In the genomic region with DNA sequence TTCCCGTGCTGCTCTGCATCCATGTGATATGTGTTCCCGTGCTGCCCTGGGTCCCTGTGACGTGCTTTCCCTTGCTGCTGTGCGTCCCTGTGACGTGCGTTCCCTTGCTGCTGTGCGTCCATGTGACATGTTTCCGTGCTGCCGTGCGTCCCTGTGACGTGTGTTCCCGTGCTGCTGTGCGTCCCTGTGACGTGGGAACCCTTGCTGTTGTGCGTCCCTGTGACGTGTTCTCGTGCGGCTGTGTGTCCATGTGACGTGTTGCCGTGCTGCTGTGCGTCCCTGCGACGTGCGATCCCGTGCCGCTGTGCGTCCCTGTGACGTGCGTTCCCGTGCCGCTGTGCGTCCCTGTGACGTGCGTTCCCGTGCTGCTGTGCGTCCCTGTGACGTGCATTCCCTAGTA, we compare ENCODE assay signal across 1 cellular context.
TF ChIP-seq lines count a peak whose summit lies in the region.

No MANE protein-coding gene starts in this region.

TF ChIP-seq in WTC11, 78 proteins besides CTCF, POLR2A, EP300 and RAD21 (continued from another document):
- TF ChIP-seq, protein P1, sequence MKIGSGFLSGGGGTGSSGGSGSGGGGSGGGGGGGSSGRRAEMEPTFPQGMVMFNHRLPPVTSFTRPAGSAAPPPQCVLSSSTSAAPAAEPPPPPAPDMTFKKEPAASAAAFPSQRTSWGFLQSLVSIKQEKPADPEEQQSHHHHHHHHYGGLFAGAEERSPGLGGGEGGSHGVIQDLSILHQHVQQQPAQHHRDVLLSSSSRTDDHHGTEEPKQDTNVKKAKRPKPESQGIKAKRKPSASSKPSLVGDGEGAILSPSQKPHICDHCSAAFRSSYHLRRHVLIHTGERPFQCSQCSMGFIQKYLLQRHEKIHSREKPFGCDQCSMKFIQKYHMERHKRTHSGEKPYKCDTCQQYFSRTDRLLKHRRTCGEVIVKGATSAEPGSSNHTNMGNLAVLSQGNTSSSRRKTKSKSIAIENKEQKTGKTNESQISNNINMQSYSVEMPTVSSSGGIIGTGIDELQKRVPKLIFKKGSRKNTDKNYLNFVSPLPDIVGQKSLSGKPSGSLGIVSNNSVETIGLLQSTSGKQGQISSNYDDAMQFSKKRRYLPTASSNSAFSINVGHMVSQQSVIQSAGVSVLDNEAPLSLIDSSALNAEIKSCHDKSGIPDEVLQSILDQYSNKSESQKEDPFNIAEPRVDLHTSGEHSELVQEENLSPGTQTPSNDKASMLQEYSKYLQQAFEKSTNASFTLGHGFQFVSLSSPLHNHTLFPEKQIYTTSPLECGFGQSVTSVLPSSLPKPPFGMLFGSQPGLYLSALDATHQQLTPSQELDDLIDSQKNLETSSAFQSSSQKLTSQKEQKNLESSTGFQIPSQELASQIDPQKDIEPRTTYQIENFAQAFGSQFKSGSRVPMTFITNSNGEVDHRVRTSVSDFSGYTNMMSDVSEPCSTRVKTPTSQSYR (CRISPR knock-in tag; IDR thresholded peaks at IDR 0.05): no peak
- TF ChIP-seq, protein P2, sequence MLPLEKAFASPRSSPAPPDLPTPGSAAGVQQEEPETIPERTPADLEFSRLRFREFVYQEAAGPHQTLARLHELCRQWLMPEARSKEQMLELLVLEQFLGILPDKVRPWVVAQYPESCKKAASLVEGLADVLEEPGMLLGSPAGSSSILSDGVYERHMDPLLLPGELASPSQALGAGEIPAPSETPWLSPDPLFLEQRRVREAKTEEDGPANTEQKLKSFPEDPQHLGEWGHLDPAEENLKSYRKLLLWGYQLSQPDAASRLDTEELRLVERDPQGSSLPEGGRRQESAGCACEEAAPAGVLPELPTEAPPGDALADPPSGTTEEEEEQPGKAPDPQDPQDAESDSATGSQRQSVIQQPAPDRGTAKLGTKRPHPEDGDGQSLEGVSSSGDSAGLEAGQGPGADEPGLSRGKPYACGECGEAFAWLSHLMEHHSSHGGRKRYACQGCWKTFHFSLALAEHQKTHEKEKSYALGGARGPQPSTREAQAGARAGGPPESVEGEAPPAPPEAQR (CRISPR knock-in tag; IDR thresholded peaks at IDR 0.05): no peak
- TF ChIP-seq CBFB (CRISPR knock-in tag; IDR thresholded peaks at IDR 0.05; ENCODE audit: low read depth) (no peak), ZBTB21 (CRISPR knock-in tag; IDR thresholded peaks at IDR 0.05; ENCODE audit: borderline replicate concordance) (no peak), ETV6 (CRISPR knock-in tag; IDR thresholded peaks at IDR 0.05) (no peak), CREM (CRISPR knock-in tag; IDR thresholded peaks at IDR 0.05) (no peak), ZNF317 (CRISPR knock-in tag; IDR thresholded peaks at IDR 0.05; ENCODE audit: borderline replicate concordance, low read depth) (no peak)
- TF ChIP-seq, protein P3, sequence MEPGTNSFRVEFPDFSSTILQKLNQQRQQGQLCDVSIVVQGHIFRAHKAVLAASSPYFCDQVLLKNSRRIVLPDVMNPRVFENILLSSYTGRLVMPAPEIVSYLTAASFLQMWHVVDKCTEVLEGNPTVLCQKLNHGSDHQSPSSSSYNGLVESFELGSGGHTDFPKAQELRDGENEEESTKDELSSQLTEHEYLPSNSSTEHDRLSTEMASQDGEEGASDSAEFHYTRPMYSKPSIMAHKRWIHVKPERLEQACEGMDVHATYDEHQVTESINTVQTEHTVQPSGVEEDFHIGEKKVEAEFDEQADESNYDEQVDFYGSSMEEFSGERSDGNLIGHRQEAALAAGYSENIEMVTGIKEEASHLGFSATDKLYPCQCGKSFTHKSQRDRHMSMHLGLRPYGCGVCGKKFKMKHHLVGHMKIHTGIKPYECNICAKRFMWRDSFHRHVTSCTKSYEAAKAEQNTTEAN (CRISPR knock-in tag; IDR thresholded peaks at IDR 0.05): no peak
- TF ChIP-seq, protein P4, sequence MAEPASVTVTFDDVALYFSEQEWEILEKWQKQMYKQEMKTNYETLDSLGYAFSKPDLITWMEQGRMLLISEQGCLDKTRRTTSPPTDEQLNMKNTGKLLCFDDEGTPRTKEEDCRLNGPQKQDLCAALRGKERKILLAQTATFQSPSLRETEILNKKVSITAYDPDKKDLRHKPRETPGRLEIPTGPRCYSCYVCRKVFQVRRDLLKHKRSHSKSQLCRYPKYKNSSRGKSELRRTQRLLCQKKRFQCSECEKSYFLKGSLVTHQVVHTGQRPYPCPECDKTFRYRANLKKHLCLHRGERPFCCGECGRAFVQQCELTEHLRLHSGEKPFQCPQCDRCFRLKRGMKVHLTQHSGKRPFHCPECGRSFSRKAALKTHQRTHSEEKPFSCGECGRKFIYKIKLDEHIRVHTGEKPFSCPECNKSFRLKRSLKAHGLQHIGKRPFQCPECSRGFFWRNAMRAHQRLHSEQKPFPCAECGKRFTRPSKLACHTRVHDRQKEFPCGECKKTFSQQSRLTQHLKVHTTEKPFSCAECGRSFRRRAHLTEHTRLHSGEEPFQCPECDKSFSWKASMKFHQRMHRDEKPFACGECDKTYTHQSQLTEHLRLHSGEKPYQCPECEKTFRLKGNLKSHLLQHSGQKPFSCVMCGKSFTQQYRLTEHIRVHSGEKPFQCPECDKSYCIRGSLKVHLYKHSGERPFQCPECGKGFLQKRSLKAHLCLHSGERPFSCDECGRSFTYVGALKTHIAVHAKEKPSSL (CRISPR knock-in tag; conservative IDR thresholded peaks at IDR 0.05): no peak
- TF ChIP-seq, protein P5, sequence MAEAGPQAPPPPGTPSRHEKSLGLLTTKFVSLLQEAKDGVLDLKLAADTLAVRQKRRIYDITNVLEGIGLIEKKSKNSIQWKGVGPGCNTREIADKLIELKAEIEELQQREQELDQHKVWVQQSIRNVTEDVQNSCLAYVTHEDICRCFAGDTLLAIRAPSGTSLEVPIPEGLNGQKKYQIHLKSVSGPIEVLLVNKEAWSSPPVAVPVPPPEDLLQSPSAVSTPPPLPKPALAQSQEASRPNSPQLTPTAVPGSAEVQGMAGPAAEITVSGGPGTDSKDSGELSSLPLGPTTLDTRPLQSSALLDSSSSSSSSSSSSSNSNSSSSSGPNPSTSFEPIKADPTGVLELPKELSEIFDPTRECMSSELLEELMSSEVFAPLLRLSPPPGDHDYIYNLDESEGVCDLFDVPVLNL (CRISPR knock-in tag; IDR thresholded peaks at IDR 0.05; ENCODE audit: borderline replicate concordance, low read depth): no peak
TF ChIP-seq in WTC11: peak in this region for 0.
